ENCODE assay signal across 9 cellular contexts in genomic region chr16:2785101-2785991, GRCh38. TPM values are rescaled to one million over a fixed set of nuclear protein-coding genes. Genes with fewer than 3 reads are reported as not detected.
DNase-seq lines count a peak whose midpoint lies in the region; ATAC-seq and TF ChIP-seq lines count a peak whose summit lies in the region.
"Had no signal": no experiment of that assay in that cellular context is flagged by ENCODE, and none has a peak within 500 bp of the region (broad histone marks: within the 10 kb centered on the region; RNA-seq: fewer than 3 reads in every experiment).

No MANE protein-coding gene starts in this region.

- peaks cover 5 to 21% (median 17%) of the 10 kb centered on the region in 6 donors for H3K4me1 ChIP-seq in spleen

- ATAC-seq in activated B cell treated with CpG ODN at 0.5 μM for 24 hours (ENCODE audit: low read depth), result peak; percentile 66
- ATAC-seq in HG02970 (IDR thresholded peaks at IDR 0.05; ENCODE audit: low FRiP score, unreplicated experiment), result no peak

- TF ChIP-seq CTCF in GM12874 (IDR thresholded peaks at IDR 0.05; ENCODE audit: insufficient read depth, low read depth, low read length) (0 out of 2 replicates have a peak, but pooled peaks have one; percentile 15), activated B cell treated with CpG ODN at 0.5 μM for 24 hours (IDR thresholded peaks at IDR 0.05) (no peak), fibroblast of the aortic adventitia (IDR thresholded peaks at IDR 0.05; ENCODE audit: insufficient read depth, low read length) (peak; percentile 13), spleen (IDR thresholded peaks at IDR 0.05 in 8 of 11, conservative IDR thresholded peaks at IDR 0.05 in 3 of 11) (peak in 2 of 11 experiments; percentile 7 to 29)

- peaks cover 25% of the 10 kb centered on the region for H3K27me3 Mint-ChIP-seq in activated B cell treated with CpG ODN at 0.5 μM for 24 hours

- CTCF ChIA-PET in activated B cell treated with CpG ODN at 0.5 μM for 24 hours (lab: Charles Lee), result no interaction called here

- intact Hi-C loops in activated B cell treated with CpG ODN at 0.5 μM for 24 hours (cut with micrococcal nuclease), result no loop called here
- intact Hi-C loops in spleen (cut with DNase I; ENCODE audit: low total_unique reads), result no loop called here

- no peak for TF ChIP-seq POLR2A in spleen (IDR thresholded peaks at IDR 0.05)

- H3K27ac ChIP-seq in spleen, result no peak overlapping the region

- no peaks in the 10 kb centered on the region for H3K36me3 Mint-ChIP-seq in activated B cell treated with CpG ODN at 0.5 μM for 24 hours (ENCODE audit: low read depth)

- H3K27ac Mint-ChIP-seq in activated B cell treated with CpG ODN at 0.5 μM for 24 hours, result no peak overlapping the region

- H3K27me3 ChIP-seq in spleen (replicated peaks in 1 of 7), result peaks cover 0 to 56% (median 39%) of the 10 kb centered on the region in 7 donors

- WGBS in spleen, 5 donors, result 14 to 20% (median 18%) methylated on average over 35 to 79 of the region's 79 CpGs

- no peaks in the 10 kb centered on the region for H3K9me3 Mint-ChIP-seq in activated B cell treated with CpG ODN at 0.5 μM for 24 hours

- H3K4me3 Mint-ChIP-seq in activated B cell treated with CpG ODN at 0.5 μM for 24 hours, result peak overlapping the region; percentile 79

- H3K4me3 ChIP-seq in fibroblast of the aortic adventitia (ENCODE audit: low read depth, low read length) (no peak overlapping the region), spleen (peak overlapping the region; percentile 38 to 78 (median 43))

- POLR2A ChIA-PET in activated B cell treated with CpG ODN at 0.5 μM for 24 hours (lab: Charles Lee), result interaction anchor here (1.5 kb wide), 1 partner anchor 8 kb away, joined by 4 read pairs; the partner anchor contains the start of gene ELOB

- H3K9me3 ChIP-seq in spleen, result no peaks in the 10 kb centered on the region

- peaks cover 7% of the 10 kb centered on the region for H3K4me1 Mint-ChIP-seq in activated B cell treated with CpG ODN at 0.5 μM for 24 hours

- DNase-seq in activated B cell treated with CpG ODN at 0.5 μM for 24 hours (peak; percentile 42), fibroblast of the aortic adventitia (ENCODE audit: low read depth) (no peak), spleen (peak; percentile 80), hippocampal formation (lab: John Stamatoyannopoulos, UW) (no peak), pons (ENCODE audit: low spot score) (no peak)
- no peak for DNase-seq in central memory CD4-positive, alpha-beta T cell

- H3K36me3 ChIP-seq in spleen, result no peaks in the 10 kb centered on the region

RNA-seq across cellular contexts. Expression of gene PRSS33, which starts 2.0 kb away (rescaled TPM):
- total RNA-seq in activated B cell treated with CpG ODN at 0.5 μM for 24 hours (not detected in 2 replicates), fibroblast of the aortic adventitia (ENCODE audit: low replicate concordance) (not detected in 2 replicates), spleen (under 1 TPM in 2 of 7 donors, not detected in 5; 0.32 to 0.67 TPM)
- under 1 TPM in 1 of 3 donors, not detected in 2; 0.03 TPM for polyA plus RNA-seq in spleen

RNA-seq across cellular contexts. Expression of gene ELOB, which starts 8.3 kb away (rescaled TPM):
- 172 and 190 TPM in 2 replicates for total RNA-seq in activated B cell treated with CpG ODN at 0.5 μM for 24 hours
- 37.6 and 316 TPM in 2 replicates for total RNA-seq in fibroblast of the aortic adventitia (ENCODE audit: low replicate concordance)
- total RNA-seq in spleen, result 100 to 1,000 TPM; 128 to 467 (median 134) TPM
- 100 to 1,000 TPM; 233 to 378 (median 247) TPM for polyA plus RNA-seq in spleen

RNA-seq across cellular contexts. Expression of gene PRSS41, which starts 12.9 kb away (rescaled TPM):
- total RNA-seq in activated B cell treated with CpG ODN at 0.5 μM for 24 hours (not detected in 2 replicates), fibroblast of the aortic adventitia (ENCODE audit: low replicate concordance) (not detected in 2 replicates), spleen (not detected)
- not detected for polyA plus RNA-seq in spleen
- total RNA-seq: activated CD8-positive, alpha-beta memory T cell treated with anti-CD3 and anti-CD28 coated beads for 36 hours had no signal

RNA-seq across cellular contexts. Expression of gene PRSS21, which starts 31.7 kb away (rescaled TPM):
- total RNA-seq in activated B cell treated with CpG ODN at 0.5 μM for 24 hours (2.4 and 3.2 TPM in 2 replicates), fibroblast of the aortic adventitia (ENCODE audit: low replicate concordance) (0.27 and 0.49 TPM in 2 replicates), spleen (1 to 10 TPM in 6 of 7 donors, under 1 TPM in 1; 0.81 to 4.9 (median 1.5) TPM)
- 1 to 10 TPM in 2 of 3 donors, under 1 TPM in 1; 0.49 to 3.4 (median 1.8) TPM for polyA plus RNA-seq in spleen

RNA-seq across cellular contexts. Expression of gene SRRM2, which starts 32.9 kb away (rescaled TPM):
- 891 and 963 TPM in 2 replicates for total RNA-seq in activated B cell treated with CpG ODN at 0.5 μM for 24 hours
- total RNA-seq in fibroblast of the aortic adventitia (ENCODE audit: low replicate concordance), result 77.1 and 96.3 TPM in 2 replicates
- 100 to 1,000 TPM; 590 to 922 (median 875) TPM for total RNA-seq in spleen
- polyA plus RNA-seq in spleen, result 1,000 to 10,000 TPM in 1 of 3 donors, 100 to 1,000 TPM in 2; 239 to 1,169 (median 672) TPM

Comparison
In these comparisons a context has a peak if more than half of its experiments do, and no peak if none do; other contexts are left out.
1. DNase-seq: peak in activated B cell treated with CpG ODN at 0.5 μM for 24 hours (single experiment) and spleen (single experiment); none in fibroblast of the aortic adventitia (single experiment), central memory CD4-positive, alpha-beta T cell (single experiment), hippocampal formation (0 of 2) and pons (single experiment).